Comparison of ENCODE assay signal across 8 cellular contexts in the genomic region with DNA sequence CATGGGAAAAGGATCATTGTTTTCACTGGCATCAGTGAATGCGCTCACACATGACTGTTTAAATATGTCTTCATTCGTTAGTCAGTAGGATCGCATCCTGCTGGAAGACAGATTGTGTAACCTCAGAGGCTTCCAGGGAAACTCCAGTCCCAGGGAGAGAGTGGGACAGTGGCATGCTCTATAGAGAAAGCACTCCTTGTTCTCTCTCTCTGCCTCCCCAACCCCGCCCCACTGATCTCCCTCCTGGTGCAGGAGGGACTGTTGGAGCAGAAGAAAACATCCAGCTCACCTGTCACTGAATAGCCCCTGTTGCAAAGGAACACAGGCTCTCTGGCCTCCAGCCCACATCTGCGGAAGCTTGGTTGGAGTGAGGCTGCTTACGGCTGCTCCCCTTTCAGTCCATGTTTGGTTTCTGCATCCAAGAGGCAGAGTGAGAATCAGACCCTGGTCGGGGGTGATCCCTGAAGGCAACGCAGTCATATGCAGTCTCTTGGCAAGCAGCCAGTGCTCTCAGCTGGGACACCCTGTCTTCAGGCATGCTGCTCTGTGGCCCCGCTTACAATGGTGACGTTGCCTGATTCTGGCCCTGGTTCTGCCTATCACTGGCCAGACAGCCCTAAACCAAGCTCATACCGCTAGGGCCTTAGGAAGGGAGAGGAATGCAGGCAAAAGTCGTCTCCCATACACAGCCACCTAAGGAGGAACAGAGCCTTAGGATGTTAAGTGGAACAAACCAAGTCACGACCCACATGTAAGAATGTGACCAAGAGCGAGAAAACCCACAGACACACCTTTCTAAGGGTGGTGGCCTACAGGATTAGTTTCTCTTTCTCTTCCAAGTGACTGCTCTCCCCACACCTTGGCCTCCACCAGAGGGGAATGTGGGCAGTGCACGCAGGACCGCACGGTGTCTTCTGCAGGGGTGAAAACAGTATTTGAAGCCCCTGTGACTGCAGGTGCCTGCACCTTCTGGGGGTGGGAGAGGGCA. TPM values are rescaled to one million over a fixed set of nuclear protein-coding genes. Genes with fewer than 3 reads are reported as not detected.
DNase-seq lines count a peak whose midpoint lies in the region; ATAC-seq lines count a peak whose summit lies in the region.

No MANE protein-coding gene starts in this region.

- H3K9me3 ChIP-seq in duodenal mucosa (ENCODE audit: control insufficient read depth in 1 of 2, low read length in 2 of 2): no peaks in the 10 kb centered on the region
- H3K9me3 ChIP-seq in mesenchymal stem cell (ENCODE audit: control insufficient read depth, low read length): no peaks in the 10 kb centered on the region

- no peak overlapping the region for H4K91ac ChIP-seq in mesenchymal stem cell (ENCODE audit: low read length)

- H3K4me1 ChIP-seq in ACC112 (ENCODE audit: control insufficient read depth, insufficient read depth, low read length, unreplicated experiment) (peaks cover 14% of the 10 kb centered on the region), duodenal mucosa (ENCODE audit: control insufficient read depth in 1 of 2, insufficient read depth in 2 of 2, low read length in 2 of 2) (peaks cover 7 to 14% of the 10 kb centered on the region in 2 donors), mesenchymal stem cell (ENCODE audit: control insufficient read depth, insufficient read depth, low read depth, low read length) (peaks cover 6% of the 10 kb centered on the region)

- no peak overlapping the region for H3K4ac ChIP-seq in mesenchymal stem cell (ENCODE audit: low read depth in 1 of 2, low read length in 2 of 2)

- no peak overlapping the region for H2BK15ac ChIP-seq in mesenchymal stem cell (ENCODE audit: low read depth, poor library complexity, severe bottlenecking)

- peak overlapping the region; percentile 24; the same call in 1 of the 2 replicates for H3K27ac ChIP-seq in ACC112 (ENCODE audit: low read depth, low read length)
- H3K27ac ChIP-seq in duodenal mucosa (ENCODE audit: low read depth, low read length): no peak overlapping the region
- no peak overlapping the region for H3K27ac ChIP-seq in mesenchymal stem cell (ENCODE audit: low read length, poor library complexity, severe bottlenecking)

- no peak overlapping the region for H2BK120ac ChIP-seq in mesenchymal stem cell (ENCODE audit: low read depth, low read length)

- no peaks in the 10 kb centered on the region for H3K27me3 ChIP-seq in ACC112 (ENCODE audit: insufficient read depth, low read length)
- no peaks in the 10 kb centered on the region for H3K27me3 ChIP-seq in duodenal mucosa (ENCODE audit: control insufficient read depth in 1 of 2, insufficient read depth in 2 of 2, low read length in 2 of 2)
- no peaks in the 10 kb centered on the region for H3K27me3 ChIP-seq in mesenchymal stem cell (ENCODE audit: control insufficient read depth in 1 of 2, insufficient read depth in 1 of 2, low read length in 2 of 2)

- no peak overlapping the region for H2BK5ac ChIP-seq in mesenchymal stem cell (ENCODE audit: low read depth, low read length, poor library complexity, severe bottlenecking)

- H3K4me3 ChIP-seq in ACC112 (ENCODE audit: low read depth, low read length): no peak overlapping the region; the same call in 1 of the 2 replicates
- H3K4me3 ChIP-seq in duodenal mucosa (ENCODE audit: low read depth in 1 of 2, low read length in 2 of 2): peak overlapping the region; percentile 11 to 52
- H3K4me3 ChIP-seq in mesenchymal stem cell (ENCODE audit: insufficient read depth in 1 of 2, low read depth in 1 of 2, low read length in 2 of 2): peak overlapping the region in 1 of 2 experiments; percentile 59

- no peak overlapping the region for H3K4me2 ChIP-seq in mesenchymal stem cell (ENCODE audit: low read length, poor library complexity, severe bottlenecking)

- WGBS in mesenchymal stem cell: 78% methylated on average over 17 of the region's 17 CpGs

- H2AK5ac ChIP-seq in mesenchymal stem cell (ENCODE audit: low read length, severe bottlenecking): no peak overlapping the region

- no peak overlapping the region for H3K14ac ChIP-seq in mesenchymal stem cell (ENCODE audit: low read length in 2 of 2)

- no peak overlapping the region for H3K23ac ChIP-seq in mesenchymal stem cell (ENCODE audit: low read length in 2 of 2)

- H2AFZ ChIP-seq in ACC112 (ENCODE audit: low read length, unreplicated experiment) (no peak overlapping the region), mesenchymal stem cell (ENCODE audit: low read depth, low read length) (no peak overlapping the region)

- no peaks in the 10 kb centered on the region for H3K36me3 ChIP-seq in ACC112 (ENCODE audit: insufficient read depth, low read length)
- peaks cover 3 to 4% of the 10 kb centered on the region in 2 donors for H3K36me3 ChIP-seq in duodenal mucosa (ENCODE audit: control insufficient read depth in 1 of 2, insufficient read depth in 2 of 2, low read length in 2 of 2)
- peaks cover 0 to 3% of the 10 kb centered on the region in 2 experiments for H3K36me3 ChIP-seq in mesenchymal stem cell (ENCODE audit: control insufficient read depth in 1 of 2, insufficient read depth in 2 of 2, low read depth in 1 of 2, low read length in 2 of 2)

- no peak overlapping the region for H4K8ac ChIP-seq in mesenchymal stem cell (ENCODE audit: low read length)

- H3K9ac ChIP-seq in duodenal mucosa (ENCODE audit: low read depth in 1 of 2, low read length in 2 of 2) (peak overlapping the region in 1 of 2 donors; percentile 13), mesenchymal stem cell (ENCODE audit: low read length) (peak overlapping the region; percentile 46)

- ATAC-seq in GM18907 (IDR thresholded peaks at IDR 0.05; ENCODE audit: unreplicated experiment): no peak

- peaks cover 8% of the 10 kb centered on the region for H3K79me1 ChIP-seq in mesenchymal stem cell (replicated peaks; ENCODE audit: low read length, poor library complexity, severe bottlenecking)

- no peak overlapping the region for H3K18ac ChIP-seq in mesenchymal stem cell (ENCODE audit: low read depth in 1 of 2, low read length in 2 of 2)

- no peaks in the 10 kb centered on the region for H3K79me2 ChIP-seq in ACC112 (ENCODE audit: control insufficient read depth, insufficient read depth, low read length, unreplicated experiment)

- no peak overlapping the region for H2BK12ac ChIP-seq in mesenchymal stem cell (ENCODE audit: low read length in 2 of 2)

- DNase-seq in NCI-H1105 (lab: John Stamatoyannopoulos, UW): peak; percentile 5
- DNase-seq in mesenchymal stem cell: no peak
- DNase-seq in NCI-H524 treated with DMSO at 0.1 percent for 48 hours (lab: John Stamatoyannopoulos, UW): no peak
- no peak for DNase-seq in HuH-7.5 (ENCODE audit: low spot score)
- no peak for DNase-seq in cortex of kidney (lab: John Stamatoyannopoulos, UW)

RNA-seq across cellular contexts. Expression of a gene that starts 39.7 kb away (rescaled TPM):
- polyA plus RNA-seq in mesenchymal stem cell (2013, experiment 1 of 2): 0.23 TPM
- 0.22 TPM for polyA plus RNA-seq in mesenchymal stem cell (2013, experiment 2 of 2)
